ENCODE assay signal across 2 cellular contexts in genomic region chr2:39676342-39676741, GRCh38.
TF ChIP-seq lines count a peak whose summit lies in the region.

No MANE protein-coding gene starts in this region.

TF ChIP-seq in HepG2, 621 proteins besides CTCF, POLR2A, EP300 and RAD21:
- TF ChIP-seq ZNF318 (CRISPR knock-in tag; IDR thresholded peaks at IDR 0.05): no peak
- peak; percentile 60 for TF ChIP-seq USF2 (IDR thresholded peaks at IDR 0.05; ENCODE audit: low read depth, low read length)
- TF ChIP-seq USF2 (CRISPR knock-in tag; IDR thresholded peaks at IDR 0.05; ENCODE audit: borderline replicate concordance): no peak
- TF ChIP-seq ZNF562 (CRISPR knock-in tag; IDR thresholded peaks at IDR 0.05; ENCODE audit: borderline replicate concordance): no peak
- TF ChIP-seq RAD51 (IDR thresholded peaks at IDR 0.05; ENCODE audit: borderline replicate concordance): peak; percentile 85
- TF ChIP-seq PTBP1 (IDR thresholded peaks at IDR 0.05; ENCODE audit: low read depth, low read length, poor library complexity, severe bottlenecking): no peak
TF ChIP-seq in HepG2: peak in this region for 2.

TF ChIP-seq in K562, 482 proteins besides CTCF, POLR2A, EP300 and RAD21:
- TF ChIP-seq ZBTB7A (IDR thresholded peaks at IDR 0.05; ENCODE audit: borderline replicate concordance, control insufficient read depth, low read depth, low read length) (no peak), NFYB (IDR thresholded peaks at IDR 0.05; ENCODE audit: extremely low read depth, insufficient read length) (peak; percentile 34), USF2 (CRISPR knock-in tag; IDR thresholded peaks at IDR 0.05) (peak; percentile 60), HDGF (IDR thresholded peaks at IDR 0.05) (no peak), MYBL2 (IDR thresholded peaks at IDR 0.05; ENCODE audit: low read depth) (no peak), MYBL2 (CRISPR knock-in tag; IDR thresholded peaks at IDR 0.05; ENCODE audit: borderline replicate concordance) (no peak), SREBF2 (CRISPR knock-in tag; IDR thresholded peaks at IDR 0.05) (no peak), TOE1 (IDR thresholded peaks at IDR 0.05; ENCODE audit: borderline replicate concordance) (peak; percentile 87), TOE1 (CRISPR knock-in tag; IDR thresholded peaks at IDR 0.05; ENCODE audit: borderline replicate concordance, low read depth) (no peak), NRF1 (conservative IDR thresholded peaks at IDR 0.05 in 1 of 2, IDR thresholded peaks at IDR 0.05 in 1 of 2) (no peak), BHLHE40 (IDR thresholded peaks at IDR 0.05; ENCODE audit: low read length) (no peak), ZNF668 (CRISPR knock-in tag; IDR thresholded peaks at IDR 0.05) (no peak), USF1 (CRISPR knock-in tag; IDR thresholded peaks at IDR 0.05) (0 out of 2 replicates have a peak, but pooled peaks have one; percentile 27), XRCC3 (IDR thresholded peaks at IDR 0.05) (no peak), ZKSCAN8 (CRISPR knock-in tag; IDR thresholded peaks at IDR 0.05) (no peak), BRCA1 (IDR thresholded peaks at IDR 0.05) (no peak), BRCA1 (CRISPR knock-in tag; IDR thresholded peaks at IDR 0.05) (no peak), KDM4B (IDR thresholded peaks at IDR 0.05; ENCODE audit: borderline replicate concordance in 2 of 2, low read depth in 1 of 2) (no peak), NR2F6 (CRISPR knock-in tag; IDR thresholded peaks at IDR 0.05) (no peak), TFE3 (CRISPR knock-in tag; IDR thresholded peaks at IDR 0.05) (peak; percentile 94), TAF7 (tag; IDR thresholded peaks at IDR 0.05) (no peak), RAD51 (IDR thresholded peaks at IDR 0.05; ENCODE audit: borderline replicate concordance, low read depth) (peak; percentile 93), RBM22 (IDR thresholded peaks at IDR 0.05; ENCODE audit: low read depth, low read length, poor library complexity, severe bottlenecking) (no peak), SAFB (IDR thresholded peaks at IDR 0.05; ENCODE audit: borderline replicate concordance, low read depth, low read length) (no peak), CBFA2T2 (conservative IDR thresholded peaks at IDR 0.05) (peak; percentile 61), MEF2D (tag; conservative IDR thresholded peaks at IDR 0.05; ENCODE audit: low read depth) (no peak), RBM39 (optimal IDR thresholded peaks at IDR 0.05; ENCODE audit: low read depth, low read length) (no peak), SMAD4 (CRISPR knock-in tag; conservative IDR thresholded peaks at IDR 0.05) (no peak), ZNF449 (CRISPR knock-in tag; IDR thresholded peaks at IDR 0.05) (no peak), FOS (IDR thresholded peaks at IDR 0.05; ENCODE audit: extremely low read depth, insufficient read length) (no peak), MBD2 (IDR thresholded peaks at IDR 0.05; ENCODE audit: borderline replicate concordance, low read depth) (no peak), FOXK2 (conservative IDR thresholded peaks at IDR 0.05 in 1 of 2, IDR thresholded peaks at IDR 0.05 in 1 of 2; ENCODE audit: low read depth in 2 of 2) (no peak), ZNF239 (CRISPR knock-in tag; IDR thresholded peaks at IDR 0.05) (no peak), ZNF518B (CRISPR knock-in tag; IDR thresholded peaks at IDR 0.05) (no peak), ZC3H8 (IDR thresholded peaks at IDR 0.05) (no peak), ZFP30 (CRISPR knock-in tag; IDR thresholded peaks at IDR 0.05; ENCODE audit: borderline replicate concordance) (no peak), ZNF830 (CRISPR knock-in tag; IDR thresholded peaks at IDR 0.05) (no peak), RCOR1 (IDR thresholded peaks at IDR 0.05; ENCODE audit: borderline replicate concordance in 1 of 2, low read depth in 2 of 2, low read length in 2 of 2) (no peak), FOXK1 (CRISPR knock-in tag; IDR thresholded peaks at IDR 0.05; ENCODE audit: borderline replicate concordance) (no peak), MCM5 (IDR thresholded peaks at IDR 0.05; ENCODE audit: low read depth) (no peak), ZC3H4 (CRISPR knock-in tag; IDR thresholded peaks at IDR 0.05; ENCODE audit: borderline replicate concordance) (no peak), NR4A1 (CRISPR knock-in tag; IDR thresholded peaks at IDR 0.05) (no peak), NR4A1 (tag; IDR thresholded peaks at IDR 0.05) (no peak), HMGN3 (IDR thresholded peaks at IDR 0.05; ENCODE audit: borderline replicate concordance, extremely low read depth, insufficient read length, low read depth, low read length) (no peak), ZNF77 (CRISPR knock-in tag; IDR thresholded peaks at IDR 0.05) (no peak), ELK1 (CRISPR knock-in tag; IDR thresholded peaks at IDR 0.05) (no peak), STAG1 (CRISPR knock-in tag; IDR thresholded peaks at IDR 0.05; ENCODE audit: borderline replicate concordance) (no peak), CREBBP (IDR thresholded peaks at IDR 0.05; ENCODE audit: low read depth, low read length) (no peak), MYNN (IDR thresholded peaks at IDR 0.05) (no peak), MYNN (CRISPR knock-in tag; IDR thresholded peaks at IDR 0.05) (no peak), HOXB6 (CRISPR knock-in tag; IDR thresholded peaks at IDR 0.05; ENCODE audit: borderline replicate concordance) (no peak), DEAF1 (CRISPR knock-in tag; IDR thresholded peaks at IDR 0.05) (no peak), GTF2B (IDR thresholded peaks at IDR 0.05; ENCODE audit: extremely low read depth, insufficient read length) (no peak)
TF ChIP-seq in K562: peak in this region for 7.
